Comparison of ENCODE assay signal across 1 cellular context in genomic region chr10:119725550-119726290, GRCh38.
TF ChIP-seq lines count a peak whose summit lies in the region.

INPP5F (plus strand) TSS chr10:119726050; CDS start chr10:119726263, 213 bp downstream.

TF ChIP-seq in HepG2, 621 proteins besides CTCF, POLR2A, EP300 and RAD21 (continued from another document and continues in another):
- TF ChIP-seq ZNF318 (CRISPR knock-in tag; IDR thresholded peaks at IDR 0.05) (no peak), NAIF1 (CRISPR knock-in tag; IDR thresholded peaks at IDR 0.05; ENCODE audit: borderline replicate concordance) (no peak), HDAC1 (CRISPR knock-in tag; IDR thresholded peaks at IDR 0.05) (peak; percentile 90), ATM (IDR thresholded peaks at IDR 0.05; ENCODE audit: borderline replicate concordance) (no peak), CC2D1A (CRISPR knock-in tag; IDR thresholded peaks at IDR 0.05) (no peak), JDP2 (CRISPR knock-in tag; IDR thresholded peaks at IDR 0.05; ENCODE audit: borderline replicate concordance) (no peak), ZFAT (CRISPR knock-in tag; conservative IDR thresholded peaks at IDR 0.05) (no peak), ZNF510 (CRISPR knock-in tag; IDR thresholded peaks at IDR 0.05; ENCODE audit: low read depth) (no peak), ADNP (CRISPR knock-in tag; IDR thresholded peaks at IDR 0.05) (no peak), AHR (CRISPR knock-in tag; IDR thresholded peaks at IDR 0.05) (peak; percentile 84; the same call in 1 of the 2 replicates), SPEN (CRISPR knock-in tag; IDR thresholded peaks at IDR 0.05; ENCODE audit: low read depth) (peak; percentile 67), ZNF143 (CRISPR knock-in tag; IDR thresholded peaks at IDR 0.05) (no peak), ZNF414 (CRISPR knock-in tag; IDR thresholded peaks at IDR 0.05) (no peak), ZNF230 (CRISPR knock-in tag; IDR thresholded peaks at IDR 0.05) (no peak; the same call in 1 of the 2 replicates), TEAD2 (CRISPR knock-in tag; IDR thresholded peaks at IDR 0.05) (no peak), NRL (CRISPR knock-in tag; IDR thresholded peaks at IDR 0.05; ENCODE audit: borderline replicate concordance) (peak; percentile 78), YEATS4 (CRISPR knock-in tag; IDR thresholded peaks at IDR 0.05; ENCODE audit: borderline replicate concordance) (peak; percentile 63; the same call in 1 of the 2 replicates), MYPOP (CRISPR knock-in tag; IDR thresholded peaks at IDR 0.05) (peak; percentile 54; the same call in 1 of the 2 replicates), ZXDC (CRISPR knock-in tag; IDR thresholded peaks at IDR 0.05) (no peak), AHDC1 (CRISPR knock-in tag; IDR thresholded peaks at IDR 0.05; ENCODE audit: borderline replicate concordance) (peak; percentile 55; the same call in 1 of the 2 replicates), ZNF782 (CRISPR knock-in tag; IDR thresholded peaks at IDR 0.05; ENCODE audit: borderline replicate concordance) (no peak; the same call in 1 of the 2 replicates), ZNF713 (CRISPR knock-in tag; IDR thresholded peaks at IDR 0.05) (no peak), KAT2B (IDR thresholded peaks at IDR 0.05; ENCODE audit: borderline replicate concordance, low read depth, low read length) (no peak), ZFP82 (CRISPR knock-in tag; IDR thresholded peaks at IDR 0.05; ENCODE audit: borderline replicate concordance) (peak; percentile 94), ZHX2 (IDR thresholded peaks at IDR 0.05; ENCODE audit: low read depth) (no peak), ZHX2 (CRISPR knock-in tag; IDR thresholded peaks at IDR 0.05; ENCODE audit: borderline replicate concordance) (no peak), ZKSCAN1 (IDR thresholded peaks at IDR 0.05; ENCODE audit: low read length) (no peak), ZKSCAN5 (CRISPR knock-in tag; IDR thresholded peaks at IDR 0.05) (no peak), THAP11 (CRISPR knock-in tag; IDR thresholded peaks at IDR 0.05) (no peak), ZNF468 (CRISPR knock-in tag; IDR thresholded peaks at IDR 0.05) (no peak), BCL3 (CRISPR knock-in tag; IDR thresholded peaks at IDR 0.05) (0 out of 2 replicates have a peak, but pooled peaks have one; percentile 16)
